ENCODE assay signal across 8 cellular contexts in genomic region chr12:117155278-117156060, GRCh38. TPM values are rescaled to one million over a fixed set of nuclear protein-coding genes. Genes with fewer than 3 reads are reported as not detected.
DNase-seq lines count a peak whose midpoint lies in the region; ATAC-seq and TF ChIP-seq lines count a peak whose summit lies in the region.

No MANE protein-coding gene starts in this region.

- no peaks in the 10 kb centered on the region; the same call in 1 of the 2 replicates for H3K4me1 ChIP-seq in H9 (ENCODE audit: insufficient read depth, low read length)
- no peaks in the 10 kb centered on the region for H3K4me1 ChIP-seq in mammary epithelial cell (ENCODE audit: insufficient read depth, low read length)
- no peaks in the 10 kb centered on the region for H3K4me1 ChIP-seq in right lobe of liver

- DNase-seq in Daoy (ENCODE audit: low read depth) (peak; percentile 78), H9 (peak; percentile 100), NCI-H1436 (lab: John Stamatoyannopoulos, UW) (peak; percentile 83), mammary epithelial cell (peak; percentile 80), right lobe of liver (peak; percentile 70 to 86 (median 80)), hepatic stellate cell (ENCODE audit: low spot score) (no peak)
- peak; percentile 51 for DNase-seq in stimulated activated CD8-positive, alpha-beta memory T cell treated with anti-CD3 and anti-CD28 coated beads, Interleukin-15, amount 100 ng/mL, for 24 hours (ENCODE audit: low read depth)

- no peak overlapping the region for H2BK15ac ChIP-seq in H9 (ENCODE audit: low read depth, low read length)

- H3K4me2 ChIP-seq in H9 (ENCODE audit: insufficient read depth, insufficient read length, low read length) = no peak overlapping the region
- H3K4me2 ChIP-seq in mammary epithelial cell (ENCODE audit: insufficient read depth, low read depth, low read length) = no peak overlapping the region

- H3K9ac ChIP-seq in H9 (ENCODE audit: extremely low read depth, insufficient read length, low read length) (no peak overlapping the region), mammary epithelial cell (ENCODE audit: insufficient read depth, low read length) (no peak overlapping the region)

- intact Hi-C loops in mammary epithelial cell (cut with micrococcal nuclease) = loop anchor here (10.0 kb wide), 1 partner anchor 131 kb away; no protein-coding TSS in a partner anchor
- intact Hi-C loops in right lobe of liver (cut with DNase I) = no loop called here

- H3K18ac ChIP-seq in H9 (ENCODE audit: insufficient read length, low read depth, low read length) = no peak overlapping the region

- H3K14ac ChIP-seq in H9 (ENCODE audit: insufficient read depth, low read length) = no peak overlapping the region

- H3K4me3 ChIP-seq in WI38 (ENCODE audit: low read depth, low read length) (no peak overlapping the region), mammary epithelial cell (replicated peaks in 1 of 3; ENCODE audit: insufficient read depth in 1 of 3, low read depth in 2 of 3, low read length in 3 of 3) (no peak overlapping the region), right lobe of liver (no peak overlapping the region)

- H4K20me1 ChIP-seq in H9 (ENCODE audit: control insufficient read depth, insufficient read depth, insufficient read length) = no peaks in the 10 kb centered on the region
- no peaks in the 10 kb centered on the region for H4K20me1 ChIP-seq in mammary epithelial cell (ENCODE audit: insufficient read depth, low read length)

- H3K9me3 Mint-ChIP-seq in H9 = no peaks in the 10 kb centered on the region; a peak in 1 of 5 replicates

- H3K79me2 ChIP-seq in H9 (ENCODE audit: insufficient read depth, low read length) (no peaks in the 10 kb centered on the region), mammary epithelial cell (ENCODE audit: insufficient read depth, low read length) (no peaks in the 10 kb centered on the region)

- no peak overlapping the region for H2AFZ ChIP-seq in H9 (ENCODE audit: low read length)
- H2AFZ ChIP-seq in mammary epithelial cell (ENCODE audit: low read depth, low read length) = no peak overlapping the region

- peaks cover 41 to 83% (median 77%) of the 10 kb centered on the region in 3 experiments for H3K36me3 Mint-ChIP-seq in H9 (ENCODE audit: insufficient read depth in 1 of 3, low read depth in 3 of 3)

- no peak overlapping the region for H2BK12ac ChIP-seq in H9 (ENCODE audit: insufficient read length, low read depth, low read length)

- H3T11ph ChIP-seq in H9 (ENCODE audit: low read length) = no peak overlapping the region

- H3K36me3 ChIP-seq in mammary epithelial cell (ENCODE audit: insufficient read depth, low read length) (peaks cover 15% of the 10 kb centered on the region), right lobe of liver (peaks cover 0 to 79% (median 48%) of the 10 kb centered on the region in 4 donors)

- no peaks in the 10 kb centered on the region for H3K27me3 ChIP-seq in H9 (ENCODE audit: insufficient read depth, low read length)
- H3K27me3 ChIP-seq in mammary epithelial cell (ENCODE audit: insufficient read depth, low read length) = no peaks in the 10 kb centered on the region
- H3K27me3 ChIP-seq in right lobe of liver = no peaks in the 10 kb centered on the region

- no peaks in the 10 kb centered on the region for H3K27me3 Mint-ChIP-seq in H9 (ENCODE audit: low read depth)

- H3K79me1 ChIP-seq in H9 (ENCODE audit: insufficient read depth, low read depth, low read length, poor library complexity, severe bottlenecking) = no peaks in the 10 kb centered on the region

- H2BK120ac ChIP-seq in H9 (ENCODE audit: low read depth, low read length, poor library complexity, severe bottlenecking) = no peak overlapping the region

- H2BK5ac ChIP-seq in H9 (ENCODE audit: insufficient read length, low read length) = no peak overlapping the region

- BruUV-seq in mammary epithelial cell (replicated peaks; lab: Mats Ljungman, UMichigan) = no TSS peak

- no peak for TF ChIP-seq POLR2A in right lobe of liver (IDR thresholded peaks at IDR 0.05)

- dilution Hi-C loops in mammary epithelial cell (cut with HindIII; ENCODE audit: low sequenced_read_pairs) = no loop called here

- peaks cover 22% of the 10 kb centered on the region in 2 experiments for H3K4me1 Mint-ChIP-seq in H9

- no peak overlapping the region for H2BK20ac ChIP-seq in H9 (ENCODE audit: low read depth, low read length, poor library complexity, severe bottlenecking)

- no peak overlapping the region for H2AK5ac ChIP-seq in H9 (ENCODE audit: insufficient read length, low read length)

- H4K91ac ChIP-seq in H9 (ENCODE audit: insufficient read length, low read depth, low read length) = no peak overlapping the region

- CTCF ChIA-PET in mammary epithelial cell (lab: Charles Lee; ENCODE audit: low non-redundant PET) = no interaction called here

- in situ Hi-C loops in mammary epithelial cell (cut with MboI; ENCODE audit: low sequenced_read_pairs in 2 of 2) = no loop called here

- no peaks in the 10 kb centered on the region for H3K23me2 ChIP-seq in H9 (ENCODE audit: insufficient read length, low read depth, low read length, poor library complexity, severe bottlenecking)

- no peak overlapping the region for H3K56ac ChIP-seq in H9 (ENCODE audit: insufficient read length, low read depth, low read length)

- H3K23ac ChIP-seq in H9 (ENCODE audit: insufficient read length, low read depth, low read length) = no peak overlapping the region

- H3K27ac Mint-ChIP-seq in H9 = peak overlapping the region in 2 of 3 experiments; percentile 44 to 64; a peak in 2 of 7 replicates

- H3K4me3 Mint-ChIP-seq in H9 = no peak overlapping the region

- no peak overlapping the region for H4K5ac ChIP-seq in H9 (ENCODE audit: insufficient read length, low read depth, low read length)

- TF ChIP-seq CTCF in H9 (conservative IDR thresholded peaks at IDR 0.05) (peak; percentile 98), WI38 (IDR thresholded peaks at IDR 0.05; ENCODE audit: low read depth, low read length) (peak; percentile 74), mammary epithelial cell (conservative IDR thresholded peaks at IDR 0.05 in 1 of 2, IDR thresholded peaks at IDR 0.05 in 1 of 2; ENCODE audit: extremely low read depth in 1 of 2, insufficient read depth in 1 of 2, low read depth in 1 of 2, low read length in 2 of 2) (peak; percentile 74 to 80), right lobe of liver (IDR thresholded peaks at IDR 0.05) (peak; percentile 81 to 86 (median 84))

- ATAC-seq in right lobe of liver = peak; percentile 80 to 97 (median 94)

- H3K27ac ChIP-seq in H9 (ENCODE audit: insufficient read length, low read depth, low read length) (no peak overlapping the region), mammary epithelial cell (ENCODE audit: insufficient read depth, low read depth, low read length) (no peak overlapping the region), right lobe of liver (no peak overlapping the region)

- H3K4ac ChIP-seq in H9 (ENCODE audit: low read depth, low read length) = no peak overlapping the region

- no peak overlapping the region for H4K8ac ChIP-seq in H9 (replicated peaks; ENCODE audit: insufficient read length, low read depth, low read length)

- H3K9me3 ChIP-seq in H9 (ENCODE audit: control insufficient read depth, low read depth, low read length) = no peaks in the 10 kb centered on the region
- no peaks in the 10 kb centered on the region for H3K9me3 ChIP-seq in mammary epithelial cell (replicated peaks; ENCODE audit: insufficient read depth, low read length)
- no peaks in the 10 kb centered on the region for H3K9me3 ChIP-seq in right lobe of liver

- whole genome bisulfite sequencing in H9 (ENCODE audit: extremely low coverage, insufficient read length, low lambda C conversion rate) = no CpG with 5 or more reads among the region's 47 CpGs
- WGBS in mammary epithelial cell (ENCODE audit: low coverage, missing lambda C conversion rate) = 78% methylated on average over 35 of the region's 47 CpGs
- 98% methylated on average over 5 of the region's 47 CpGs for WGBS in right lobe of liver (ENCODE audit: insufficient coverage, low coverage, low lambda C conversion rate, missing lambda C conversion rate)

RNA-seq across cellular contexts. Expression of gene FBXO21, which starts 34.8 kb away (rescaled TPM):
- total RNA-seq in Daoy (2014; rRNA removed; shearing (Covaris generic)) = 34.2 and 63.6 TPM in 2 replicates
- total RNA-seq in H9 (2021) = 58.5 and 58.6 TPM in 2 replicates
- total RNA-seq in mammary epithelial cell = 10 to 100 TPM; 33.7 to 56.2 TPM
- polyA plus RNA-seq in mammary epithelial cell = 41.9 TPM
- 67.7 TPM for polyA minus RNA-seq in mammary epithelial cell
- 10 to 100 TPM; 12.8 to 28.7 (median 20.1) TPM for total RNA-seq in right lobe of liver

RNA-seq across cellular contexts. Expression of gene TESC, which starts 56.3 kb away (rescaled TPM):
- 2.9 and 3.1 TPM in 2 replicates for total RNA-seq in Daoy (2014; rRNA removed; shearing (Covaris generic))
- total RNA-seq in H9 (2021) (5.4 and 5.8 TPM in 2 replicates), mammary epithelial cell (under 1 TPM in 1 of 2 donors, not detected in 1; 0.33 TPM), right lobe of liver (1 to 10 TPM; 1.3 to 3.9 (median 3.0) TPM)
- polyA plus RNA-seq in mammary epithelial cell = not detected
- not detected for polyA minus RNA-seq in mammary epithelial cell
